ENCODE assay signal across 8 cellular contexts in the genomic region with DNA sequence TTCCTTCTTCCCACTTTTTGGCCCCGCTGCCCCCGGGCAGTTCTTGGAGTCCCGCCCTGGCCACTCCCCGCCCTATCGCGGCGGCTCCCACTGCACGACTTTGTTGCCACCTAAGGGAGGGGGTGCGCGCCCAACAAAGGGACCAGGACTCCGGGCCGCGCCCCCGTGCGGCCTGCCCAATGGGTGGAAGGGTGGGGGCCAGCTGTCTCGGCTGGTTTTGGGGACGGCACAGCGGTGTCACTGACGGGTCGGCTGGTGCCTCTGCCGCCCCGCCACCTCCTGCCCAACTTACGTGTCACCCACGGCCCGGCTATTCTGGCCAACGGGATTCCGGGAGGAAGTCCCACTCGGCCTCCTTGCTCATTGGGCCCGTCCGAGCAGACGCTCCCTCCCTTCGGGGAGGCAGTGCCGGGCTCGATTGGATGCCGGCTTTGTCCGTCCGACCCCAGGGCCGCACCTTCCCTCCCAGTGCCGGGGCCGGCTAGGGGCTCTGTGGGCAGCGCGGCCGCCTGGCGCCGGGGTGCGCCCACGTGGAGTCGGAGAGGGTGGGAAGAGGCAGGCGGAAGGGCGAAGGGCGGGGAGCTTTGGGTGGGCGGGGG. TPM values are rescaled to one million over a fixed set of nuclear protein-coding genes. Genes with fewer than 3 reads are reported as not detected.
DNase-seq lines count a peak whose midpoint lies in the region; ATAC-seq and TF ChIP-seq lines count a peak whose summit lies in the region.

A gene with protein sequence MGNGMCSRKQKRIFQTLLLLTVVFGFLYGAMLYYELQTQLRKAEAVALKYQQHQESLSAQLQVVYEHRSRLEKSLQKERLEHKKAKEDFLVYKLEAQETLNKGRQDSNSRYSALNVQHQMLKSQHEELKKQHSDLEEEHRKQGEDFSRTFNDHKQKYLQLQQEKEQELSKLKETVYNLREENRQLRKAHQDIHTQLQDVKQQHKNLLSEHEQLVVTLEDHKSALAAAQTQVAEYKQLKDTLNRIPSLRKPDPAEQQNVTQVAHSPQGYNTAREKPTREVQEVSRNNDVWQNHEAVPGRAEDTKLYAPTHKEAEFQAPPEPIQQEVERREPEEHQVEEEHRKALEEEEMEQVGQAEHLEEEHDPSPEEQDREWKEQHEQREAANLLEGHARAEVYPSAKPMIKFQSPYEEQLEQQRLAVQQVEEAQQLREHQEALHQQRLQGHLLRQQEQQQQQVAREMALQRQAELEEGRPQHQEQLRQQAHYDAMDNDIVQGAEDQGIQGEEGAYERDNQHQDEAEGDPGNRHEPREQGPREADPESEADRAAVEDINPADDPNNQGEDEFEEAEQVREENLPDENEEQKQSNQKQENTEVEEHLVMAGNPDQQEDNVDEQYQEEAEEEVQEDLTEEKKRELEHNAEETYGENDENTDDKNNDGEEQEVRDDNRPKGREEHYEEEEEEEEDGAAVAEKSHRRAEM (minus strand): TSS at position 314 of the 599 bp plus-strand sequence. CDS start 639 bp downstream, outside the sequence.

- POLR2A ChIA-PET in A673 (lab: Charles Lee; ENCODE audit: low non-redundant PET), result no interaction called here
- POLR2A ChIA-PET in MCF 10A (lab: Yijun Ruan, JAX), result interaction anchor here (0.5 to 5.1 kb wide), 16 partner anchors 9 to 1673 kb away, joined by 3 to 39 read pairs (median 6); a partner anchor contains a TSS

- in situ Hi-C loops in gastrocnemius medialis (cut with MboI; ENCODE audit: low sequenced_read_pairs in 4 of 4), result loop anchor here in 1 of 4 donors (10.0 kb wide), 1 partner anchor 51 kb away; no protein-coding TSS in a partner anchor

- H3K4me1 ChIP-seq in A673 (ENCODE audit: insufficient read depth, low read length, poor library complexity, severe bottlenecking) (no peaks in the 10 kb centered on the region), iPS-18a (ENCODE audit: control insufficient read depth, low read depth, low read length) (peaks cover 37% of the 10 kb centered on the region), gastrocnemius medialis (peaks cover 42 to 44% of the 10 kb centered on the region in 2 donors)

- CTCF ChIA-PET in A673 (lab: Charles Lee) (interaction anchor here (0.8 kb wide), 1 partner anchor 70 kb away, joined by 3 read pairs; no protein-coding TSS in a partner anchor), MCF 10A (lab: Yijun Ruan, JAX) (interaction anchor here (0.8 to 5.3 kb wide), 10 partner anchors 11 to 71 kb away, joined by 3 to 78 read pairs (median 4); no protein-coding TSS in a partner anchor)

- TF ChIP-seq CTCF in A673 (conservative IDR thresholded peaks at IDR 0.05; ENCODE audit: low read depth, low read length) (no peak), MCF 10A (IDR thresholded peaks at IDR 0.05; ENCODE audit: unreplicated experiment) (no peak), gastrocnemius medialis (IDR thresholded peaks at IDR 0.05 in 4 of 5, conservative IDR thresholded peaks at IDR 0.05 in 1 of 5) (peak in 1 of 5 experiments; percentile 21)

- ATAC-seq in GM18511 (IDR thresholded peaks at IDR 0.05; ENCODE audit: unreplicated experiment), result peak; percentile 81
- peak; percentile 92 for ATAC-seq in HG02970 (IDR thresholded peaks at IDR 0.05; ENCODE audit: low FRiP score, unreplicated experiment)
- peak; percentile 87 to 91 for ATAC-seq in gastrocnemius medialis

- peak within 1 kb of the TSS; percentile 79 for H3K4me3 ChIP-seq in A673 (ENCODE audit: low read depth, low read length, poor library complexity, severe bottlenecking)
- peak within 1 kb of the TSS; percentile 87 for H3K4me3 ChIP-seq in iPS-18a (ENCODE audit: low read length)
- H3K4me3 ChIP-seq in gastrocnemius medialis, result peak within 1 kb of the TSS; percentile 73 to 92 (median 88)

- no peaks in the 10 kb centered on the region for H3K27me3 Mint-ChIP-seq in MCF 10A (ENCODE audit: insufficient read depth, unreplicated experiment)

- H3K27ac Mint-ChIP-seq in MCF 10A (ENCODE audit: low read depth, unreplicated experiment), result peak within 1 kb of the TSS; percentile 85

- H3K27ac ChIP-seq in A673 (ENCODE audit: low read depth, low read length, poor library complexity, severe bottlenecking), result peak within 1 kb of the TSS; percentile 72
- H3K27ac ChIP-seq in iPS-18a (ENCODE audit: low read length), result peak within 1 kb of the TSS; percentile 46
- H3K27ac ChIP-seq in gastrocnemius medialis, result peak within 1 kb of the TSS; percentile 92 to 97 (median 94)

- H3K36me3 ChIP-seq in A673 (ENCODE audit: insufficient read depth, low read length, poor library complexity, severe bottlenecking), result no peaks in the 10 kb centered on the region
- no peaks in the 10 kb centered on the region for H3K36me3 ChIP-seq in iPS-18a (ENCODE audit: control insufficient read depth, low read depth, low read length)
- H3K36me3 ChIP-seq in gastrocnemius medialis, result no peaks in the 10 kb centered on the region

- BruUV-seq in A673 (replicated peaks; lab: Mats Ljungman, UMichigan), result no TSS peak
- no TSS peak for BruUV-seq in MCF 10A (replicated peaks; lab: Mats Ljungman, UMichigan)

- peak within 1 kb of the TSS; percentile 80 for H3K4me3 Mint-ChIP-seq in MCF 10A (ENCODE audit: unreplicated experiment)

- H3K36me3 Mint-ChIP-seq in MCF 10A (ENCODE audit: insufficient read depth, unreplicated experiment), result peaks cover 12% of the 10 kb centered on the region

- peak; percentile 85 to 91 for TF ChIP-seq POLR2A in gastrocnemius medialis (IDR thresholded peaks at IDR 0.05)

- DNase-seq in A673 (ENCODE audit: low spot score), result peak; percentile 93
- DNase-seq in NCI-H1930 (lab: John Stamatoyannopoulos, UW), result peak; percentile 90 to 91
- peak; percentile 94 for DNase-seq in T1000 (lab: John Stamatoyannopoulos, UW)
- peak; percentile 98 for DNase-seq in MCF 10A (ENCODE audit: unreplicated experiment)
- peak; percentile 95 to 96 for DNase-seq in gastrocnemius medialis

- peaks cover 24% of the 10 kb centered on the region for H3K4me1 Mint-ChIP-seq in MCF 10A (ENCODE audit: insufficient read depth, unreplicated experiment)

- peak within 1 kb of the TSS; percentile 72 for H3K9ac ChIP-seq in iPS-18a (ENCODE audit: low read length)

- intact Hi-C loops in A673 (cut with micrococcal nuclease; ENCODE audit: unreplicated experiment) (no loop called here), MCF 10A (cut with micrococcal nuclease) (loop anchor here (1.0 to 2.0 kb wide), 3 partner anchors 25 to 70 kb away; no protein-coding TSS in a partner anchor), gastrocnemius medialis (cut with DNase I; ENCODE audit: low total_unique reads) (loop anchor here (1.0 to 2.0 kb wide), 4 partner anchors 44 to 361 kb away; a partner anchor contains a TSS)

- no peaks in the 10 kb centered on the region for H3K9me3 Mint-ChIP-seq in MCF 10A (ENCODE audit: unreplicated experiment)

- H3K9me3 ChIP-seq in A673 (ENCODE audit: low read depth, low read length, poor library complexity, severe bottlenecking), result no peaks in the 10 kb centered on the region
- no peaks in the 10 kb centered on the region for H3K9me3 ChIP-seq in iPS-18a (ENCODE audit: control insufficient read depth, low read depth, low read length)
- H3K9me3 ChIP-seq in gastrocnemius medialis, result no peaks in the 10 kb centered on the region

- H3K27me3 ChIP-seq in A673 (replicated peaks; ENCODE audit: insufficient read depth, low read depth, low read length, poor library complexity) (no peaks in the 10 kb centered on the region), iPS-18a (ENCODE audit: control insufficient read depth, insufficient read depth, low read length) (peaks cover 4% of the 10 kb centered on the region), gastrocnemius medialis (no peaks in the 10 kb centered on the region)

RNA-seq across cellular contexts. Expression of the gene that starts here (rescaled TPM):
- total RNA-seq in A673 (2021) (12.2 and 12.3 TPM in 2 replicates), MCF 10A (2022) (21.5 and 25.8 TPM in 2 replicates), gastrocnemius medialis (10 to 100 TPM; 13.0 to 20.8 (median 17.8) TPM)

Comparison
In these comparisons a context has a peak if more than half of its experiments do, and no peak if none do; other contexts are left out.
1. Peak in every context shown above with its lines: DNase-seq, ATAC-seq, H3K4me3 ChIP-seq and H3K27ac ChIP-seq.